In genomic region chr9:89684912-89685636, GRCh38 we compare ENCODE assay signal across 15 cellular contexts.
DNase-seq lines count a peak whose midpoint lies in the region; ATAC-seq and TF ChIP-seq lines count a peak whose summit lies in the region.
"Had no signal": no experiment of that assay in that cellular context is flagged by ENCODE, and none has a peak within 500 bp of the region (broad histone marks: within the 10 kb centered on the region; RNA-seq: fewer than 3 reads in every experiment).

No MANE protein-coding gene starts in this region.

- no peak overlapping the region for H3K4me3 ChIP-seq in parathyroid adenoma (ENCODE audit: low read depth, low read length)
- H3K4me3 ChIP-seq: A549, esophagus muscularis mucosa had no signal

- no peak overlapping the region for H2AFZ ChIP-seq in parathyroid adenoma

- peaks cover 7% of the 10 kb centered on the region for H3K4me1 ChIP-seq in parathyroid adenoma

- H3K27ac Mint-ChIP-seq in T-cell: no peak overlapping the region
- H3K27ac Mint-ChIP-seq: CD4-positive, alpha-beta T cell; T-helper 2 cell treated with Interferon-gamma antibody and Interleukin-4, amounts not matched to agents 5 μg/mL and 100 μg/mL, for 36 hours had no signal

- POLR2A ChIA-PET in T-cell (lab: Charles Lee): no interaction called here

- H3K27me3 Mint-ChIP-seq in T-cell: no peaks in the 10 kb centered on the region
- H3K27me3 Mint-ChIP-seq: CD4-positive, alpha-beta T cell had no signal

- no peaks in the 10 kb centered on the region for H3K79me2 ChIP-seq in parathyroid adenoma

- DNase-seq in Right ventricle myocardium inferior (ENCODE audit: missing footprints): peak; percentile 82
- no peak for DNase-seq in cardiac septum (ENCODE audit: low spot score)
- peak; percentile 63 for DNase-seq in left cardiac atrium
- DNase-seq in activated effector memory CD4-positive, alpha-beta T cell treated with anti-CD3 and anti-CD28 coated beads, Interleukin-2, amount 50 U/mL, for 16 hours: no peak
- DNase-seq in HuH-7.5 (ENCODE audit: low spot score): no peak
- DNase-seq in NCI-H2227 (lab: John Stamatoyannopoulos, UW; ENCODE audit: unreplicated experiment): no peak
- no peak for DNase-seq in T-cell
- DNase-seq: central memory CD4-positive, alpha-beta T cell; effector CD4-positive, alpha-beta T cell; NCI-H146 had no signal

- H3K4me3 Mint-ChIP-seq in T-cell: no peak overlapping the region
- H3K4me3 Mint-ChIP-seq: CD4-positive, alpha-beta T cell; T-helper 2 cell treated with Interferon-gamma antibody and Interleukin-4, amounts not matched to agents 5 μg/mL and 100 μg/mL, for 36 hours had no signal

- no peak overlapping the region for H3K27ac ChIP-seq in parathyroid adenoma
- H3K27ac ChIP-seq: A549, esophagus muscularis mucosa had no signal

- intact Hi-C loops in Right ventricle myocardium inferior (cut with DNase I) (loop anchor here (1.0 to 5.0 kb wide), 4 partner anchors 62 to 187 kb away; no protein-coding TSS in a partner anchor), cardiac septum (cut with DNase I) (loop anchor here (5.0 kb wide), 1 partner anchor 78 kb away; the partner anchor contains the start of gene GADD45G), left cardiac atrium (cut with DNase I) (loop anchor here in 1 of 2 donors (5.0 kb wide), 1 partner anchor 47 kb away; no protein-coding TSS in a partner anchor)

- CTCF ChIA-PET in T-cell (lab: Charles Lee): no interaction called here

- H3K9me3 Mint-ChIP-seq in T-cell: no peaks in the 10 kb centered on the region
- H3K9me3 Mint-ChIP-seq: CD4-positive, alpha-beta T cell; T-helper 2 cell treated with Interferon-gamma antibody and Interleukin-4, amounts not matched to agents 5 μg/mL and 100 μg/mL, for 36 hours had no signal

- no peak overlapping the region for H3K9ac ChIP-seq in parathyroid adenoma

- peak overlapping the region; percentile 46 for H3K4me2 ChIP-seq in parathyroid adenoma (ENCODE audit: low read length)
- H3K4me2 ChIP-seq: A549 had no signal

- no peaks in the 10 kb centered on the region for H3K27me3 ChIP-seq in parathyroid adenoma (ENCODE audit: control insufficient read depth, insufficient read depth, low read length)
- H3K27me3 ChIP-seq: esophagus muscularis mucosa had no signal

- H3K36me3 ChIP-seq in parathyroid adenoma (ENCODE audit: control insufficient read depth, insufficient read depth, low read length): no peaks in the 10 kb centered on the region
- H3K36me3 ChIP-seq: esophagus muscularis mucosa had no signal

- H3K4me1 Mint-ChIP-seq in T-cell: peaks cover 1 to 6% (median 3%) of the 10 kb centered on the region in 3 donors

- H3K9me3 ChIP-seq in parathyroid adenoma (ENCODE audit: control insufficient read depth, low read length): no peaks in the 10 kb centered on the region
- H3K9me3 ChIP-seq: A549, esophagus muscularis mucosa had no signal

- H3K36me3 Mint-ChIP-seq in T-cell: no peaks in the 10 kb centered on the region

- ATAC-seq in Right ventricle myocardium inferior: peak; percentile 90
- ATAC-seq in left cardiac atrium: peak; percentile 80 to 92
- ATAC-seq in T-cell (replicated peaks in 1 of 4): no peak
- ATAC-seq: A549 had no signal

- TF ChIP-seq CTCF in parathyroid adenoma (IDR thresholded peaks at IDR 0.05): no peak

Comparison
In these comparisons a context has a peak if more than half of its experiments do, and no peak if none do; other contexts are left out.
1. DNase-seq: peak in Right ventricle myocardium inferior (single experiment) and left cardiac atrium (single experiment); none in cardiac septum (single experiment), activated effector memory CD4-positive, alpha-beta T cell treated with anti-CD3 and anti-CD28 coated beads, Interleukin-2, amount 50 U/mL, for 16 hours (single experiment), HuH-7.5 (single experiment), NCI-H2227 (single experiment) and T-cell (0 of 34).
2. ATAC-seq: peak in Right ventricle myocardium inferior (single experiment) and left cardiac atrium (2 of 2); none in T-cell (0 of 4).